ENCODE assay signal across 16 cellular contexts in the genomic region with DNA sequence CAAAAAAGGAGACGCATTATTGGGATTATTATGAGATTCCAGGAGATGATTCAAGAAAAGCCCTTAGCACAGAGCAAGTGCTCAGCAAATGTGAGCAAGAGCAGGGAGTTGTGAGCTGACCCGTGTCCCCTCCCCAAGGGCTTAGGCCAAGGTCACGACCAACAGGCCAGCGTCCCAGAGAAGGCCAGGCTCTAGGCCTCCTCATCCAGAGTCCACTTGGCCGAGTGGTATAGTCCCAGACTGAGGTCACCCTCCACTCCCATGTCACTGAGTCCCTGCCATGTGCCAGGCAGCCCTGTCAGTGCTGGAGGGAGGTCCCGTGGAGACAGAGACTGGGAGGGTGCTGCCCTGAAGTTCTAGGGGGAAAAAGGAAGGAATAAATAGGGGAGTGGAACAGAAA. TPM values are rescaled to one million over a fixed set of nuclear protein-coding genes. Genes with fewer than 3 reads are reported as not detected.
DNase-seq lines count a peak whose midpoint lies in the region; ATAC-seq and TF ChIP-seq lines count a peak whose summit lies in the region.
"Had no signal": no experiment of that assay in that cellular context is flagged by ENCODE, and none has a peak within 500 bp of the region (broad histone marks: within the 10 kb centered on the region; RNA-seq: fewer than 3 reads in every experiment).

No MANE protein-coding gene starts in this region.

- H3K27ac Mint-ChIP-seq in activated T-cell treated with anti-CD3 and anti-CD28 coated beads, Interleukin-2, amount 50 U/mL, for 24 hours: no peak overlapping the region
- H3K27ac Mint-ChIP-seq in activated T-helper 1 cell treated with anti-CD3 and anti-CD28 coated beads, Interleukin-12 subunit alpha, Interleukin-12 subunit beta, Interleukin-2, Interleukin-4 antibody, amounts not matched to agents 30 ng/mL and 10 ng/mL and 1 ng/mL, durations not matched to agents 14 hours and 24 hours and 36 hours: no peak overlapping the region
- peak overlapping the region in 2 of 6 donors; percentile 10 to 11 for H3K27ac Mint-ChIP-seq in immature natural killer cell

- H3K4me3 ChIP-seq in gastrocnemius medialis (peak overlapping the region in 1 of 4 donors; percentile 67), MM.1S (ENCODE audit: low read length) (no peak overlapping the region)
- H3K4me3 ChIP-seq: K562 had no signal

- no peaks in the 10 kb centered on the region for H3K9me3 Mint-ChIP-seq in activated T-cell treated with anti-CD3 and anti-CD28 coated beads, Interleukin-2, amount 50 U/mL, for 24 hours
- H3K9me3 Mint-ChIP-seq in activated T-helper 1 cell treated with anti-CD3 and anti-CD28 coated beads, Interleukin-12 subunit alpha, Interleukin-12 subunit beta, Interleukin-2, Interleukin-4 antibody, amounts not matched to agents 30 ng/mL and 10 ng/mL and 1 ng/mL, durations not matched to agents 14 hours and 24 hours and 36 hours: no peaks in the 10 kb centered on the region
- no peaks in the 10 kb centered on the region for H3K9me3 Mint-ChIP-seq in immature natural killer cell

- H3K36me3 ChIP-seq in gastrocnemius medialis (no peaks in the 10 kb centered on the region), MM.1S (replicated peaks; ENCODE audit: insufficient read depth, low read length) (no peaks in the 10 kb centered on the region)
- H3K36me3 ChIP-seq: tibial nerve had no signal

- ATAC-seq in gastrocnemius medialis: no peak
- ATAC-seq: HCT116, K562 had no signal

- no peak for TF ChIP-seq POLR2A in gastrocnemius medialis (IDR thresholded peaks at IDR 0.05)

- H3K27ac ChIP-seq in gastrocnemius medialis (peak overlapping the region; percentile 82 to 87 (median 84)), MM.1S (ENCODE audit: low read length) (no peak overlapping the region)

- intact Hi-C loops in activated T-helper 1 cell treated with anti-CD3 and anti-CD28 coated beads, Interleukin-12 subunit alpha, Interleukin-12 subunit beta, Interleukin-2, Interleukin-4 antibody, amounts not matched to agents 30 ng/mL and 10 ng/mL and 1 ng/mL, durations not matched to agents 14 hours and 24 hours and 36 hours (cut with micrococcal nuclease): loop anchor here (5.0 to 10.0 kb wide), 2 partner anchors 89 to 842 kb away; partner anchors contain the start of gene CHCHD6
- intact Hi-C loops in gastrocnemius medialis (cut with DNase I; ENCODE audit: low total_unique reads): loop anchor here (2.0 to 10.0 kb wide), 3 partner anchors 562 to 1024 kb away; partner anchors contain the start of genes CHST13 and PLXNA1

- peaks cover 10% of the 10 kb centered on the region for H3K4me1 Mint-ChIP-seq in activated T-cell treated with anti-CD3 and anti-CD28 coated beads, Interleukin-2, amount 50 U/mL, for 24 hours (ENCODE audit: low read depth)
- peaks cover 6% of the 10 kb centered on the region for H3K4me1 Mint-ChIP-seq in activated T-helper 1 cell treated with anti-CD3 and anti-CD28 coated beads, Interleukin-12 subunit alpha, Interleukin-12 subunit beta, Interleukin-2, Interleukin-4 antibody, amounts not matched to agents 30 ng/mL and 10 ng/mL and 1 ng/mL, durations not matched to agents 14 hours and 24 hours and 36 hours (ENCODE audit: low read depth)
- H3K4me1 Mint-ChIP-seq in immature natural killer cell: peaks cover 9 to 16% of the 10 kb centered on the region in 2 donors

- H3K9me3 ChIP-seq in gastrocnemius medialis (no peaks in the 10 kb centered on the region), MM.1S (replicated peaks; ENCODE audit: insufficient read depth, low read length) (no peaks in the 10 kb centered on the region)
- H3K9me3 ChIP-seq: tibial nerve had no signal

- H3K9me2 ChIP-seq in MM.1S (replicated peaks; ENCODE audit: insufficient read depth, low read length): no peaks in the 10 kb centered on the region

- no peak overlapping the region for H3K4me2 ChIP-seq in MM.1S (ENCODE audit: low read depth, low read length)

- in situ Hi-C loops in gastrocnemius medialis (cut with MboI; ENCODE audit: low sequenced_read_pairs in 4 of 4): loop anchor here in 2 of 4 donors (10.0 kb wide), 2 partner anchors 862 to 872 kb away; no protein-coding TSS in a partner anchor

- no peaks in the 10 kb centered on the region for H3K79me2 ChIP-seq in MM.1S (ENCODE audit: low read length)

- no peaks in the 10 kb centered on the region for H3K36me3 Mint-ChIP-seq in activated T-cell treated with anti-CD3 and anti-CD28 coated beads, Interleukin-2, amount 50 U/mL, for 24 hours (ENCODE audit: low read depth)
- no peaks in the 10 kb centered on the region for H3K36me3 Mint-ChIP-seq in activated T-helper 1 cell treated with anti-CD3 and anti-CD28 coated beads, Interleukin-12 subunit alpha, Interleukin-12 subunit beta, Interleukin-2, Interleukin-4 antibody, amounts not matched to agents 30 ng/mL and 10 ng/mL and 1 ng/mL, durations not matched to agents 14 hours and 24 hours and 36 hours (ENCODE audit: low read depth)
- H3K36me3 Mint-ChIP-seq in immature natural killer cell: no peaks in the 10 kb centered on the region

- TF ChIP-seq CTCF in gastrocnemius medialis (IDR thresholded peaks at IDR 0.05 in 4 of 5, conservative IDR thresholded peaks at IDR 0.05 in 1 of 5) (no peak), MM.1S (IDR thresholded peaks at IDR 0.05; ENCODE audit: low read length) (no peak)

- H3K9ac ChIP-seq in MM.1S (ENCODE audit: low read length): no peak overlapping the region

- H3K27me3 ChIP-seq in gastrocnemius medialis: no peaks in the 10 kb centered on the region
- no peaks in the 10 kb centered on the region for H3K27me3 ChIP-seq in MM.1S (replicated peaks; ENCODE audit: insufficient read depth, low read length)
- H3K27me3 ChIP-seq: tibial nerve had no signal

- DNase-seq in activated T-cell treated with anti-CD3 and anti-CD28 coated beads, Interleukin-2, amount 50 U/mL, for 24 hours: no peak
- DNase-seq in activated T-cell treated with anti-CD3 and anti-CD28 coated beads, Interleukin-2, amount 50 U/mL, for 48 hours: no peak
- DNase-seq in activated T-helper 1 cell treated with anti-CD3 and anti-CD28 coated beads, Interleukin-12 subunit alpha, Interleukin-12 subunit beta, Interleukin-2, Interleukin-4 antibody, amounts not matched to agents 30 ng/mL and 10 ng/mL and 1 ng/mL, durations not matched to agents 14 hours and 24 hours and 36 hours (ENCODE audit: low spot score): no peak
- DNase-seq in immature natural killer cell: no peak
- DNase-seq in gastrocnemius medialis: no peak
- no peak for DNase-seq in stimulated activated CD4-positive, alpha-beta T cell treated with anti-CD3 and anti-CD28 coated beads, Interleukin-4, amount 100 ng/mL, for 4 hours
- DNase-seq in MM.1S: no peak
- DNase-seq in NCI-H1436 (lab: John Stamatoyannopoulos, UW): no peak
- DNase-seq: ACHN, DMS79 treated with DMSO at 0.1 percent for 48 hours, kidney glomerular epithelial cell, NCI-H2081, T-helper 9 cell had no signal

- H3K27me3 Mint-ChIP-seq in activated T-cell treated with anti-CD3 and anti-CD28 coated beads, Interleukin-2, amount 50 U/mL, for 24 hours: peaks cover 4% of the 10 kb centered on the region
- peaks cover 15% of the 10 kb centered on the region for H3K27me3 Mint-ChIP-seq in activated T-helper 1 cell treated with anti-CD3 and anti-CD28 coated beads, Interleukin-12 subunit alpha, Interleukin-12 subunit beta, Interleukin-2, Interleukin-4 antibody, amounts not matched to agents 30 ng/mL and 10 ng/mL and 1 ng/mL, durations not matched to agents 14 hours and 24 hours and 36 hours (ENCODE audit: insufficient read depth)
- H3K27me3 Mint-ChIP-seq in immature natural killer cell (ENCODE audit: low read depth in 3 of 3): peaks cover 0 to 4% (median 2%) of the 10 kb centered on the region in 3 donors

- peak overlapping the region; percentile 58 for H3K4me3 Mint-ChIP-seq in activated T-cell treated with anti-CD3 and anti-CD28 coated beads, Interleukin-2, amount 50 U/mL, for 24 hours
- H3K4me3 Mint-ChIP-seq in activated T-helper 1 cell treated with anti-CD3 and anti-CD28 coated beads, Interleukin-12 subunit alpha, Interleukin-12 subunit beta, Interleukin-2, Interleukin-4 antibody, amounts not matched to agents 30 ng/mL and 10 ng/mL and 1 ng/mL, durations not matched to agents 14 hours and 24 hours and 36 hours: peak overlapping the region; percentile 71
- peak overlapping the region; percentile 60 to 82 (median 70) for H3K4me3 Mint-ChIP-seq in immature natural killer cell

- H4K20me1 ChIP-seq in MM.1S (ENCODE audit: insufficient read depth, low read length): no peaks in the 10 kb centered on the region

- no peaks in the 10 kb centered on the region for H3F3A ChIP-seq in MM.1S (ENCODE audit: insufficient read depth, low read length)

- H3K4me1 ChIP-seq in gastrocnemius medialis: peaks cover 7 to 9% of the 10 kb centered on the region in 2 donors
- H3K4me1 ChIP-seq in MM.1S (ENCODE audit: low read length): no peaks in the 10 kb centered on the region

- no peak overlapping the region for H2AFZ ChIP-seq in MM.1S (ENCODE audit: low read length)

RNA-seq across cellular contexts. Expression of gene TPRA1, which starts 44.0 kb away (rescaled TPM):
- total RNA-seq in activated T-helper 1 cell treated with anti-CD3 and anti-CD28 coated beads, Interleukin-12 subunit alpha, Interleukin-12 subunit beta, Interleukin-2, Interleukin-4 antibody, amounts not matched to agents 30 ng/mL and 10 ng/mL and 1 ng/mL, durations not matched to agents 14 hours and 24 hours and 36 hours: 37.2 and 41.3 TPM in 2 replicates
- polyA plus RNA-seq in immature natural killer cell: 10 to 100 TPM; 20.8 to 36.0 (median 31.5) TPM
- total RNA-seq in gastrocnemius medialis: 10 to 100 TPM; 29.2 to 42.1 (median 31.1) TPM

RNA-seq across cellular contexts. Expression of gene MCM2, which starts 51.7 kb away (rescaled TPM):
- 214 and 229 TPM in 2 replicates for total RNA-seq in activated T-helper 1 cell treated with anti-CD3 and anti-CD28 coated beads, Interleukin-12 subunit alpha, Interleukin-12 subunit beta, Interleukin-2, Interleukin-4 antibody, amounts not matched to agents 30 ng/mL and 10 ng/mL and 1 ng/mL, durations not matched to agents 14 hours and 24 hours and 36 hours
- polyA plus RNA-seq in immature natural killer cell: 10 to 100 TPM; 14.9 to 24.8 (median 19.5) TPM
- 10 to 100 TPM in 1 of 4 donors, 1 to 10 TPM in 3; 3.5 to 12.5 (median 6.6) TPM for total RNA-seq in gastrocnemius medialis

Comparison
In these comparisons a context has a peak if more than half of its experiments do, and no peak if none do; other contexts are left out.
1. RNA of gene MCM2, which starts 51.7 kb away (total RNA-seq): 214 to 229 TPM in activated T-helper 1 cell treated with anti-CD3 and anti-CD28 coated beads, Interleukin-12 subunit alpha, Interleukin-12 subunit beta, Interleukin-2, Interleukin-4 antibody, amounts not matched to agents 30 ng/mL and 10 ng/mL and 1 ng/mL, durations not matched to agents 14 hours and 24 hours and 36 hours; 3.5 to 12.5 TPM in gastrocnemius medialis; every median in the first group is over 10 times any median in the second.
2. Peak in every context shown above with its lines, with median percentiles within 50 percentile points of each other: H3K4me3 Mint-ChIP-seq.